22 cellular contexts compared by ENCODE assay signal in genomic region chr9:4748612-4749011, GRCh38.
"Had no signal": no experiment of that assay in that cellular context is flagged by ENCODE, and none has a peak within 500 bp of the region (broad histone marks: within the 10 kb centered on the region; RNA-seq: fewer than 3 reads in every experiment).

No MANE protein-coding gene starts in this region.

- H3K4me3 ChIP-seq: hepatocyte, left lung, lung, spleen, thyroid gland, upper lobe of right lung had no signal

- H3K9me3 ChIP-seq: left lung, spleen, thyroid gland, upper lobe of right lung had no signal

- H3K36me3 ChIP-seq: left lung, spleen, thyroid gland, upper lobe of right lung, WERI-Rb-1 had no signal

- H3K4me3 Mint-ChIP-seq: activated naive CD8-positive, alpha-beta T cell treated with anti-CD3 and anti-CD28 coated beads, Interleukin-2, amount 10 ng/mL, durations not matched to agents 7 days and 5 days; immature natural killer cell; naive thymus-derived CD4-positive, alpha-beta T cell had no signal

- H3K27me3 ChIP-seq: hepatocyte, left lung, spleen, thyroid gland, upper lobe of right lung had no signal

- H3K27ac Mint-ChIP-seq: activated naive CD8-positive, alpha-beta T cell treated with anti-CD3 and anti-CD28 coated beads, Interleukin-2, amount 10 ng/mL, durations not matched to agents 7 days and 5 days; naive thymus-derived CD4-positive, alpha-beta T cell; progenitor cell of endocrine pancreas had no signal

- H3K36me3 Mint-ChIP-seq: activated naive CD8-positive, alpha-beta T cell treated with anti-CD3 and anti-CD28 coated beads, Interleukin-2, amount 10 ng/mL, durations not matched to agents 7 days and 5 days; immature natural killer cell; naive thymus-derived CD4-positive, alpha-beta T cell had no signal

- H3K27ac ChIP-seq: hepatocyte, left lung, spleen, thyroid gland, upper lobe of right lung, WERI-Rb-1 had no signal

- ATAC-seq: left lung; naive thymus-derived CD4-positive, alpha-beta T cell; upper lobe of right lung had no signal

- H3K4me1 Mint-ChIP-seq: immature natural killer cell had no signal

- H3K9me3 Mint-ChIP-seq: activated naive CD8-positive, alpha-beta T cell treated with anti-CD3 and anti-CD28 coated beads, Interleukin-2, amount 10 ng/mL, durations not matched to agents 7 days and 5 days; immature natural killer cell; naive thymus-derived CD4-positive, alpha-beta T cell had no signal

- DNase-seq: activated CD4-positive, CD25-positive, alpha-beta regulatory T cell treated with anti-CD3 and anti-CD28 coated beads, Interleukin-2, amount 50 U/mL, for 72 hours; activated gamma-delta T cell treated with Interleukin-2 at 50 U/mL for 16 hours; activated naive CD8-positive, alpha-beta T cell treated with anti-CD3 and anti-CD28 coated beads, Interleukin-2, amount 10 ng/mL, durations not matched to agents 7 days and 5 days; activated T-cell treated with anti-CD3 and anti-CD28 coated beads, Interleukin-2, amount 50 U/mL, for 1 hour; amygdala; effector CD4-positive, alpha-beta T cell; glutamatergic neuron; immature natural killer cell; kidney glomerular epithelial cell; left lung; naive thymus-derived CD4-positive, alpha-beta T cell; spleen; stimulated activated CD4-positive, alpha-beta T cell treated with anti-CD3 and anti-CD28 coated beads, Interleukin-4, amount 100 ng/mL, for 1 hour; stimulated activated naive CD4-positive, alpha-beta T cell treated with Interleukin-2 at 50 U/mL for 16 hours; substantia nigra; T-helper 2 cell; thyroid gland; upper lobe of right lung; WERI-Rb-1 had no signal

- H3K4me1 ChIP-seq: left lung, thyroid gland, upper lobe of right lung had no signal

- H3K27me3 Mint-ChIP-seq: progenitor cell of endocrine pancreas had no signal
